12 cellular contexts compared by ENCODE assay signal in genomic region chr10:33129987-33130386, GRCh38.
DNase-seq lines count a peak whose midpoint lies in the region; ATAC-seq and TF ChIP-seq lines count a peak whose summit lies in the region.
"Had no signal": no experiment of that assay in that cellular context is flagged by ENCODE, and none has a peak within 500 bp of the region (broad histone marks: within the 10 kb centered on the region; RNA-seq: fewer than 3 reads in every experiment).

No MANE protein-coding gene starts in this region.

- peaks cover 8% of the 10 kb centered on the region for H3K36me3 Mint-ChIP-seq in activated T-helper 17 cell treated with anti-CD3 and anti-CD28 coated beads, Interleukin-2, amount 50 U/mL, for 72 hours (ENCODE audit: low read depth)

- H3K27ac ChIP-seq in right atrium auricular region: peak overlapping the region; percentile 1 to 56
- peak overlapping the region; percentile 31 for H3K27ac ChIP-seq in hepatocyte
- H3K27ac ChIP-seq: C4-2B had no signal

- H4K20me1 ChIP-seq in hepatocyte (ENCODE audit: insufficient read depth, poor library complexity, severe bottlenecking): no peaks in the 10 kb centered on the region

- no peaks in the 10 kb centered on the region for H3K9me2 ChIP-seq in hepatocyte (replicated peaks; ENCODE audit: insufficient read depth)

- H3K4me2 ChIP-seq in hepatocyte: no peak overlapping the region

- H3K27ac Mint-ChIP-seq in activated T-helper 17 cell treated with anti-CD3 and anti-CD28 coated beads, Interleukin-2, amount 50 U/mL, for 72 hours: peak overlapping the region; percentile 76
- H3K27ac Mint-ChIP-seq: activated naive CD4-positive, alpha-beta T cell treated with anti-CD3 and anti-CD28 coated beads for 36 hours had no signal

- intact Hi-C loops in cardiac septum (cut with DNase I): loop anchor here (5.0 to 10.0 kb wide), 2 partner anchors 115 to 207 kb away; no protein-coding TSS in a partner anchor

- H3K4me3 Mint-ChIP-seq in activated T-helper 17 cell treated with anti-CD3 and anti-CD28 coated beads, Interleukin-2, amount 50 U/mL, for 72 hours: peak overlapping the region; percentile 56
- H3K4me3 Mint-ChIP-seq: activated naive CD4-positive, alpha-beta T cell treated with anti-CD3 and anti-CD28 coated beads for 36 hours had no signal

- TF ChIP-seq CTCF in right atrium auricular region (IDR thresholded peaks at IDR 0.05): no peak
- TF ChIP-seq CTCF in hepatocyte (IDR thresholded peaks at IDR 0.05; ENCODE audit: poor library complexity): no peak
- TF ChIP-seq CTCF in GM20000 (IDR thresholded peaks at IDR 0.05; ENCODE audit: extremely low read depth, missing control alignments): no peak

- no peaks in the 10 kb centered on the region for H3K9me3 ChIP-seq in right atrium auricular region
- H3K9me3 ChIP-seq in hepatocyte (ENCODE audit: low read depth): no peaks in the 10 kb centered on the region
- H3K9me3 ChIP-seq: upper lobe of left lung had no signal

- H3K79me2 ChIP-seq in hepatocyte: no peaks in the 10 kb centered on the region

- H3K36me3 ChIP-seq in right atrium auricular region (no peaks in the 10 kb centered on the region), hepatocyte (replicated peaks; ENCODE audit: insufficient read depth, low read depth) (no peaks in the 10 kb centered on the region)
- H3K36me3 ChIP-seq: upper lobe of left lung had no signal

- H3K27me3 Mint-ChIP-seq in activated T-helper 17 cell treated with anti-CD3 and anti-CD28 coated beads, Interleukin-2, amount 50 U/mL, for 72 hours: no peaks in the 10 kb centered on the region

- H3K9me3 Mint-ChIP-seq in activated T-helper 17 cell treated with anti-CD3 and anti-CD28 coated beads, Interleukin-2, amount 50 U/mL, for 72 hours: no peaks in the 10 kb centered on the region
- H3K9me3 Mint-ChIP-seq: activated naive CD4-positive, alpha-beta T cell treated with anti-CD3 and anti-CD28 coated beads for 36 hours had no signal

- 84% methylated on average over 5 of the region's 5 CpGs for WGBS in hepatocyte (ENCODE audit: low lambda C conversion rate, missing lambda C conversion rate)

- no peaks in the 10 kb centered on the region for H3K27me3 ChIP-seq in right atrium auricular region
- no peaks in the 10 kb centered on the region for H3K27me3 ChIP-seq in hepatocyte
- H3K27me3 ChIP-seq: upper lobe of left lung had no signal

- no peak for ATAC-seq in activated T-helper 17 cell treated with anti-CD3 and anti-CD28 coated beads, Interleukin-2, amount 50 U/mL, for 72 hours (replicated peaks)
- no peak for ATAC-seq in stimulated activated naive CD8-positive, alpha-beta T cell treated with anti-CD3 and anti-CD28 coated beads, Interleukin-15, Interleukin-2, amounts not matched to agents 100 U/mL and 50 U/mL, for 24 hours

- peaks cover 66% of the 10 kb centered on the region for H3K4me1 Mint-ChIP-seq in activated T-helper 17 cell treated with anti-CD3 and anti-CD28 coated beads, Interleukin-2, amount 50 U/mL, for 72 hours

- H3K4me3 ChIP-seq in right atrium auricular region (no peak overlapping the region), hepatocyte (no peak overlapping the region)
- H3K4me3 ChIP-seq: upper lobe of left lung had no signal

- no peak overlapping the region for H2AFZ ChIP-seq in hepatocyte

- peaks cover 0 to 19% of the 10 kb centered on the region in 2 donors for H3K4me1 ChIP-seq in right atrium auricular region
- peaks cover 9% of the 10 kb centered on the region for H3K4me1 ChIP-seq in hepatocyte (ENCODE audit: insufficient read depth)

- DNase-seq in right atrium auricular region (ENCODE audit: low spot score) (no peak), cardiac septum (ENCODE audit: low spot score) (no peak), hepatocyte (ENCODE audit: low spot score) (no peak), GM20000 (ENCODE audit: low spot score) (no peak), SKM-1 treated with dmso at 0.1 percent for 144 hours (lab: John Stamatoyannopoulos, UW; ENCODE audit: unreplicated experiment) (no peak), iPS-NIHi7 (ENCODE audit: extremely low spot score) (no peak)
- DNase-seq in stimulated activated naive CD8-positive, alpha-beta T cell treated with anti-CD3 and anti-CD28 coated beads, Interleukin-15, Interleukin-2, amounts not matched to agents 100 U/mL and 50 U/mL, for 24 hours: no peak
- DNase-seq: activated naive CD4-positive, alpha-beta T cell treated with anti-CD3 and anti-CD28 coated beads for 36 hours; NCI-H1436 treated with DMSO at 0.1 percent for 48 hours; upper lobe of left lung had no signal
